22 cellular contexts compared by ENCODE assay signal in the genomic region with DNA sequence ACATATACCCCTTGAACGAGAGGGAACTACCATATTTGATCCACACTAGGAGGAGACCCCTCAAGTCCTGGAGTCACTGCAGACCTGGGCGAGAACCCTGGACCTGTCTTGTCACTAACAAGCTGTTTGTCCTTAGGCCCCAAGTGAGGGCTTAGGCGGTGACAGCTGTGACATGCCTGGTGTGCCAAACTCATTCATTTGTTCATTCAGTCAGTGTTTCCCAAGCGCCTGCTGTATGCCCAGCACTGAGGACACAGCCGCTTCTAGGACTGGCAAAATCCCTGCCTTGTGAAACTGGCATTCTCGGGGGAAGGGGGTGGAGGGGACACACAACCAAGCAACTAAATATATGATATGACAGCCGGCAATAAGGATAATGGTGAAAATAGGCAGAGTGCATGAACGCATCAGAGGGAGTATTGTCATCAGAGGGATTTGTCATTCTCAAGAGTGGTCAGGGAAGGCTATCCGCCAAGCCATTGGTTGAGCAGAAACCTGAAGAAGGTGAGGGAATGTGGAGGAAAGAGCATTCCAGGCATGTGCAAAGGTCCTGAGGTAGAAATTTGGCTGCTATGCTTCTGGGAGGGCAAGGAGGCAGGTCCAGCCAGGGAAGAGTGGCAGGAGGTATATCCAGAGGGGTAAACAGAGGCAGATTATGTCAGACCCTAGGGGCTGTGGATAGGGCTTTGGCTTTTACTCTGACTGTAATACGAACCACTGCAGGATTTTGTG. TPM values are rescaled to one million over a fixed set of nuclear protein-coding genes. Genes with fewer than 3 reads are reported as not detected.
DNase-seq lines count a peak whose midpoint lies in the region; ATAC-seq, FAIRE-seq and TF ChIP-seq lines count a peak whose summit lies in the region.
"Had no signal": no experiment of that assay in that cellular context is flagged by ENCODE, and none has a peak within 500 bp of the region (broad histone marks: within the 10 kb centered on the region; RNA-seq: fewer than 3 reads in every experiment).

No MANE protein-coding gene starts in this region.

- H3K4me1 ChIP-seq in OCI-LY7 (ENCODE audit: insufficient read depth, low read length, poor library complexity, severe bottlenecking) (peaks cover 69% of the 10 kb centered on the region), gastrocnemius medialis (peaks cover 50 to 54% of the 10 kb centered on the region in 2 donors)

- no peak overlapping the region for H3K4me3 Mint-ChIP-seq in CD4-positive, alpha-beta T cell
- H3K4me3 Mint-ChIP-seq: CD4-positive, alpha-beta memory T cell had no signal

- TF ChIP-seq CTCF in OCI-LY7 (conservative IDR thresholded peaks at IDR 0.05; ENCODE audit: low read length), result no peak
- TF ChIP-seq CTCF in bronchial epithelial cell (IDR thresholded peaks at IDR 0.05; ENCODE audit: insufficient read depth, low read length, severe bottlenecking), result no peak
- TF ChIP-seq CTCF in gastrocnemius medialis (IDR thresholded peaks at IDR 0.05 in 4 of 5, conservative IDR thresholded peaks at IDR 0.05 in 1 of 5), result no peak
- TF ChIP-seq CTCF in CD4-positive, alpha-beta T cell (IDR thresholded peaks at IDR 0.05), result no peak

- H2AFZ ChIP-seq in OCI-LY7 (ENCODE audit: low read length), result no peak overlapping the region

- H3K4me1 Mint-ChIP-seq in CD4-positive, alpha-beta T cell (ENCODE audit: low read depth), result no peaks in the 10 kb centered on the region
- H3K4me1 Mint-ChIP-seq: CD4-positive, alpha-beta memory T cell had no signal

- in situ Hi-C loops in gastrocnemius medialis (cut with MboI; ENCODE audit: low sequenced_read_pairs in 4 of 4), result no loop called here

- H3K4me2 ChIP-seq in OCI-LY7 (ENCODE audit: low read length), result no peak overlapping the region

- peaks cover 89% of the 10 kb centered on the region for H3K79me2 ChIP-seq in OCI-LY7 (ENCODE audit: insufficient read depth, low read depth, low read length)

- H3K36me3 ChIP-seq in OCI-LY7 (ENCODE audit: insufficient read depth, low read length) (peaks cover 85% of the 10 kb centered on the region), bronchial epithelial cell (ENCODE audit: control insufficient read depth, insufficient read depth, low read length) (no peaks in the 10 kb centered on the region), gastrocnemius medialis (no peaks in the 10 kb centered on the region)
- H3K36me3 ChIP-seq: SJCRH30 had no signal

- H3K36me3 Mint-ChIP-seq in CD4-positive, alpha-beta T cell (ENCODE audit: low read depth), result no peaks in the 10 kb centered on the region
- H3K36me3 Mint-ChIP-seq: CD4-positive, alpha-beta memory T cell had no signal

- H3K27ac Mint-ChIP-seq in CD4-positive, alpha-beta T cell, result no peak overlapping the region

- FAIRE-seq in GM12891 (lab: Jason Lieb, UNC) (peak; percentile 64), bronchial epithelial cell (lab: Jason Lieb, UNC) (peak; percentile 52)
- FAIRE-seq: A204.1 had no signal

- H3K9me3 ChIP-seq in OCI-LY7 (ENCODE audit: low read length) (no peaks in the 10 kb centered on the region), gastrocnemius medialis (no peaks in the 10 kb centered on the region)
- H3K9me3 ChIP-seq in CD4-positive, alpha-beta T cell (ENCODE audit: control insufficient read depth, low read length), result no peaks in the 10 kb centered on the region
- H3K9me3 ChIP-seq: SJCRH30 had no signal

- H3K9me3 Mint-ChIP-seq in CD4-positive, alpha-beta T cell, result no peaks in the 10 kb centered on the region

- TF ChIP-seq POLR2A in GM12891 (IDR thresholded peaks at IDR 0.05; ENCODE audit: low read depth, low read length) (no peak), gastrocnemius medialis (IDR thresholded peaks at IDR 0.05) (no peak)

- TSS peak; percentile 27 for BruUV-seq in OCI-LY7 (replicated peaks; lab: Mats Ljungman, UMichigan)

- peak overlapping the region; percentile 46 for H3K27ac ChIP-seq in OCI-LY7 (ENCODE audit: low read depth, low read length, poor library complexity, severe bottlenecking)
- peak overlapping the region; percentile 81 to 87 (median 84) for H3K27ac ChIP-seq in gastrocnemius medialis
- no peak overlapping the region for H3K27ac ChIP-seq in CD4-positive, alpha-beta T cell (ENCODE audit: low read depth, low read length)
- H3K27ac ChIP-seq: HL-60, SJCRH30 had no signal

- DNase-seq in GM12891 (ENCODE audit: insufficient read length, low spot score) (no peak), OCI-LY7 (ENCODE audit: low spot score) (no peak), bronchial epithelial cell (ENCODE audit: low read depth) (no peak), gastrocnemius medialis (peak in 1 of 2 donors; percentile 72), HUDEP-2 (lab: John Stamatoyannopoulos, UW; ENCODE audit: unreplicated experiment in 76 of 76) (no peak), T-helper 1 cell (no peak)
- DNase-seq in CD4-positive, alpha-beta T cell, result no peak
- DNase-seq: Calu3; CD4-positive, alpha-beta memory T cell; EL; NCI-H1417 treated with DMSO at 0.1 percent for 48 hours; NCI-H187 treated with DMSO at 0.1 percent for 48 hours; NCI-H2227 treated with DMSO at 0.1 percent for 48 hours; NCI-H510A treated with DMSO at 0.1 percent for 48 hours had no signal

- H4K20me1 ChIP-seq in OCI-LY7 (ENCODE audit: insufficient read depth, low read length), result peaks cover 4% of the 10 kb centered on the region; the same call in 1 of the 2 replicates

- ATAC-seq in gastrocnemius medialis (peak; percentile 21 to 53), GM19397 (IDR thresholded peaks at IDR 0.05; ENCODE audit: unreplicated experiment) (no peak)
- ATAC-seq in CD4-positive, alpha-beta T cell (ENCODE audit: poor library complexity), result no peak

- intact Hi-C loops in OCI-LY7 (cut with micrococcal nuclease; ENCODE audit: unreplicated experiment), result no loop called here
- intact Hi-C loops in gastrocnemius medialis (cut with DNase I; ENCODE audit: low total_unique reads), result no loop called here
- intact Hi-C loops in CD4-positive, alpha-beta T cell (cut with DNase I, micrococcal nuclease), result no loop called here

- POLR2A ChIA-PET in OCI-LY7 (lab: Charles Lee), result interaction anchor here (1.0 to 11.9 kb wide), 3 partner anchors 7 to 33 kb away, joined by 4 to 154 read pairs (median 4); no protein-coding TSS in a partner anchor
- POLR2A ChIA-PET in CD4-positive, alpha-beta T cell (lab: Charles Lee), result no interaction called here

- H3K9me2 ChIP-seq in OCI-LY7 (ENCODE audit: insufficient read depth, low read length), result no peaks in the 10 kb centered on the region

- H3K27me3 ChIP-seq in bronchial epithelial cell (ENCODE audit: control insufficient read depth, insufficient read depth, low read length) (peaks cover 4% of the 10 kb centered on the region), gastrocnemius medialis (no peaks in the 10 kb centered on the region)
- no peaks in the 10 kb centered on the region for H3K27me3 ChIP-seq in CD4-positive, alpha-beta T cell (ENCODE audit: control insufficient read depth, insufficient read depth, low read length)
- H3K27me3 ChIP-seq: SJCRH30 had no signal

- no peak overlapping the region for H3K4me3 ChIP-seq in OCI-LY7 (ENCODE audit: low read depth, low read length, poor library complexity, severe bottlenecking)
- H3K4me3 ChIP-seq in bronchial epithelial cell (ENCODE audit: low read depth, low read length), result no peak overlapping the region
- no peak overlapping the region for H3K4me3 ChIP-seq in gastrocnemius medialis
- H3K4me3 ChIP-seq: SJCRH30 had no signal

- CTCF ChIA-PET in OCI-LY7 (lab: Charles Lee; ENCODE audit: unreplicated experiment), result interaction anchor here (0.6 kb wide), 1 partner anchor 17 kb away, joined by 3 read pairs; no protein-coding TSS in a partner anchor
- CTCF ChIA-PET in CD4-positive, alpha-beta T cell (lab: Charles Lee), result no interaction called here

- peaks cover 25% of the 10 kb centered on the region for H3K27me3 Mint-ChIP-seq in CD4-positive, alpha-beta T cell

TF ChIP-seq in GM12891, 5 proteins besides CTCF, POLR2A, EP300 and RAD21:
- TF ChIP-seq PAX5 (IDR thresholded peaks at IDR 0.05; ENCODE audit: insufficient read depth, low read length, severe bottlenecking) (no peak), POLR2AphosphoS5 (IDR thresholded peaks at IDR 0.05; ENCODE audit: low read depth, low read length) (no peak), TAF1 (IDR thresholded peaks at IDR 0.05; ENCODE audit: low read depth, low read length) (no peak), POU2F2 (IDR thresholded peaks at IDR 0.05; ENCODE audit: low read depth, low read length) (no peak), SPI1 (IDR thresholded peaks at IDR 0.05; ENCODE audit: low read depth, low read length) (no peak)

RNA-seq across cellular contexts. Expression of gene SH2B2, which starts 11.0 kb away (rescaled TPM):
- 12.1 TPM for polyA plus RNA-seq in GM12891 (2012; ENCODE audit: low read depth, missing spikeins)
- total RNA-seq in OCI-LY7 (2014; rRNA removed; shearing (Covaris generic)), result 27.3 and 42.0 TPM in 2 replicates
- total RNA-seq in OCI-LY7 (2022), result 109 and 131 TPM in 2 replicates
- total RNA-seq in bronchial epithelial cell, result 1.5 and 1.8 TPM in 2 replicates
- total RNA-seq in gastrocnemius medialis, result 10 to 100 TPM; 32.7 to 62.0 (median 43.5) TPM
- total RNA-seq in CD4-positive, alpha-beta T cell, result under 1 TPM; 0.77 to 0.95 TPM

RNA-seq across cellular contexts. Expression of gene SPDYE6, which starts 58.6 kb away (rescaled TPM):
- polyA plus RNA-seq in GM12891 (2012; ENCODE audit: low read depth, missing spikeins), result 1.0 TPM
- total RNA-seq in OCI-LY7 (2014; rRNA removed; shearing (Covaris generic)), result not detected in 2 replicates
- total RNA-seq in OCI-LY7 (2022) (not detected in 2 replicates), bronchial epithelial cell (under 0.01 TPM in 1 of 2 replicates, not detected in the other), gastrocnemius medialis (not detected)
- total RNA-seq in CD4-positive, alpha-beta T cell, result not detected
- total RNA-seq: Calu3; CD4-positive, alpha-beta memory T cell; H4; HT1080; M059J; SJCRH30 had no signal
- polyA plus RNA-seq: BJ had no signal

Comparison
In these comparisons a context has a peak if more than half of its experiments do, and no peak if none do; other contexts are left out.
1. ATAC-seq: peak in gastrocnemius medialis (2 of 2); none in CD4-positive, alpha-beta T cell (single experiment) and GM19397 (single experiment).